9 cellular contexts compared by ENCODE assay signal in genomic region chr1:247212012-247212411, GRCh38. TPM values are rescaled to one million over a fixed set of nuclear protein-coding genes. Genes with fewer than 3 reads are reported as not detected.
A peak's percentile ranks its signal among the peaks of the same experiment; 100 is the strongest.
DNase-seq lines count a peak whose midpoint lies in the region; ATAC-seq and TF ChIP-seq lines count a peak whose summit lies in the region.
"Had no signal": no experiment of that assay in that cellular context is flagged by ENCODE, and none has a peak within 500 bp of the region (broad histone marks: within the 10 kb centered on the region; RNA-seq: fewer than 3 reads in every experiment).

No MANE protein-coding gene starts in this region.

- peak overlapping the region in 1 of 5 experiments; percentile 1 for H3K27ac Mint-ChIP-seq in brain

- ATAC-seq in GM19463 (IDR thresholded peaks at IDR 0.05; ENCODE audit: unreplicated experiment) = peak; percentile 58
- ATAC-seq in HG03159 (IDR thresholded peaks at IDR 0.05; ENCODE audit: unreplicated experiment) = peak; percentile 46

- H3K36me3 Mint-ChIP-seq in brain = peaks cover 10% of the 10 kb centered on the region

- CTCF ChIA-PET in GM10248 (lab: Yijun Ruan, JAX) (interaction anchor here (0.9 to 1.5 kb wide), 3 partner anchors 8 to 106 kb away, joined by 3 to 4 read pairs (median 3); no protein-coding TSS in a partner anchor), HEK293T (lab: Yijun Ruan, JAX) (no interaction called here)

- peaks cover 16% of the 10 kb centered on the region for H3K27me3 Mint-ChIP-seq in brain

- DNase-seq in GM10248 (ENCODE audit: extremely low spot score) = peak; percentile 59
- no peak for DNase-seq in stimulated activated CD4-positive, alpha-beta T cell treated with anti-CD3 and anti-CD28 coated beads, Interleukin-1b, Interleukin-23, amount 100 ng/mL, for 48 hours
- DNase-seq in stimulated activated CD4-positive, alpha-beta T cell treated with anti-CD3 and anti-CD28 coated beads, Interleukin-2, amount 100 ng/mL, for 48 hours = no peak
- no peak for DNase-seq in HEK293T (ENCODE audit: extremely low spot score)
- DNase-seq in SHP77 treated with DMSO at 0.1 percent for 48 hours (lab: John Stamatoyannopoulos, UW) = no peak
- DNase-seq: NCI-H1930 had no signal

- POLR2A ChIA-PET in GM10248 (lab: Yijun Ruan, JAX) (no interaction called here), HEK293T (lab: Yijun Ruan, JAX) (no interaction called here)

- peaks cover 53% of the 10 kb centered on the region for H3K4me1 Mint-ChIP-seq in brain

- H3K4me3 Mint-ChIP-seq in brain = peak overlapping the region; percentile 12 to 62 (median 41)

- TF ChIP-seq CTCF in GM10248 (IDR thresholded peaks at IDR 0.05; ENCODE audit: control extremely low read depth, extremely low read depth, low read depth, missing control alignments) = no peak
- TF ChIP-seq CTCF in brain (conservative IDR thresholded peaks at IDR 0.05) = no peak

- H3K9me3 Mint-ChIP-seq in brain = no peaks in the 10 kb centered on the region

TF ChIP-seq in HEK293T, 16 proteins besides CTCF, POLR2A, EP300 and RAD21:
- no peak for TF ChIP-seq CTBP1 (IDR thresholded peaks at IDR 0.05; ENCODE audit: borderline replicate concordance)
- no peak for TF ChIP-seq SUZ12 (IDR thresholded peaks at IDR 0.05)
- no peak for TF ChIP-seq TARDBP (IDR thresholded peaks at IDR 0.05)
- no peak for TF ChIP-seq BHLHE40 (IDR thresholded peaks at IDR 0.05; ENCODE audit: borderline replicate concordance)
- TF ChIP-seq NFRKB (IDR thresholded peaks at IDR 0.05) = no peak
- no peak for TF ChIP-seq SP1 (IDR thresholded peaks at IDR 0.05)
- no peak for TF ChIP-seq ELF4 (IDR thresholded peaks at IDR 0.05)
- no peak for TF ChIP-seq ARNT (IDR thresholded peaks at IDR 0.05)
- TF ChIP-seq FOXK2 (IDR thresholded peaks at IDR 0.05) = no peak
- TF ChIP-seq HDGF (IDR thresholded peaks at IDR 0.05; ENCODE audit: borderline replicate concordance) = no peak
- no peak for TF ChIP-seq FOXA1 (IDR thresholded peaks at IDR 0.05)
- no peak for TF ChIP-seq ZNF384 (IDR thresholded peaks at IDR 0.05)
- no peak for TF ChIP-seq PKNOX1 (IDR thresholded peaks at IDR 0.05)
- TF ChIP-seq FOXM1 (IDR thresholded peaks at IDR 0.05; ENCODE audit: borderline replicate concordance) = no peak

RNA-seq across cellular contexts. Expression of gene ZNF124, which starts 40.2 kb away (rescaled TPM):
- 5.1 TPM for polyA plus RNA-seq in brain (ENCODE audit: insufficient read depth, low read depth, low replicate concordance)

RNA-seq across cellular contexts. Expression of gene VN1R5, which starts 43.9 kb away (rescaled TPM):
- polyA plus RNA-seq in brain (ENCODE audit: insufficient read depth, low read depth, low replicate concordance) = not detected
